In the genomic region with DNA sequence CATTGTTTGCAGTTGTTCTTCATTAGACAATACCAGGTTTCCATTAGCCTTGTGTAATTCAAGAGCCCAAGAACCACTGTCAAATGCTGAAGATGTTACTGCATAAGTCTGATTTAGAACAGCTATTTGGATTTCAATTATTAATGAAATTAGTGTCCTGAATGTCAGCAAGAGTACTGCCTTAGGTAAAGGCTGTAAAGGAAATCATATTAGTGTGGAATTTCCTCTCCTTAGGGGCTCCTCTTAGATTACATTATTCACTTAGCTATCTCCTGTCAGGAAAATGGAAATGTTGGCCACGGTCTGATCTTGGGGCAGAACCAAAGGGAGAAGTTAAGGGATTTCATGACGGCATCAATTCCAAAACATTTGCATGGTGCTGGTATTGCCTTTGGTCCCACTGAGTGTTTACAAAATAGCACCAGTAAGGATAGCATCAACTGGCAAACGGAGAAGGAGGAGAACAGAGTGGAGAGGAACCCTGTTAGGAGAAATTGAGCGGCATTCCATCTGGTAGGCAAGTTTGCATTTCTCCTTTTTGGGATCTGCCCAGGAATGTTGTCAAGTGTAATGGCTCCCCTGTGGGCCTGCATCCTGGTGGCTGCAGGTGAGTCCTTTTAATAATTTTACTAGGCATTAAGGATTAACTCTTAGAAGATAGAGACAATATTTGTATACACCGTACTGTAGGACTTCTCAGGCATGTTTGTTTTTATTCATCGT, we compare ENCODE assay signal across 1 cellular context.
A peak's percentile ranks its signal among the peaks of the same experiment; 100 is the strongest.
TF ChIP-seq lines count a peak whose summit lies in the region.

A gene with protein sequence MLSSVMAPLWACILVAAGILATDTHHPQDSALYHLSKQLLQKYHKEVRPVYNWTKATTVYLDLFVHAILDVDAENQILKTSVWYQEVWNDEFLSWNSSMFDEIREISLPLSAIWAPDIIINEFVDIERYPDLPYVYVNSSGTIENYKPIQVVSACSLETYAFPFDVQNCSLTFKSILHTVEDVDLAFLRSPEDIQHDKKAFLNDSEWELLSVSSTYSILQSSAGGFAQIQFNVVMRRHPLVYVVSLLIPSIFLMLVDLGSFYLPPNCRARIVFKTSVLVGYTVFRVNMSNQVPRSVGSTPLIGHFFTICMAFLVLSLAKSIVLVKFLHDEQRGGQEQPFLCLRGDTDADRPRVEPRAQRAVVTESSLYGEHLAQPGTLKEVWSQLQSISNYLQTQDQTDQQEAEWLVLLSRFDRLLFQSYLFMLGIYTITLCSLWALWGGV (plus strand): TSS at position 418 of the 723 bp plus-strand sequence. CDS start 138 bp downstream, at position 556.

TF ChIP-seq in GM23338, 12 proteins besides CTCF, POLR2A, EP300 and RAD21 (continued from another document):
- TF ChIP-seq, protein P1, sequence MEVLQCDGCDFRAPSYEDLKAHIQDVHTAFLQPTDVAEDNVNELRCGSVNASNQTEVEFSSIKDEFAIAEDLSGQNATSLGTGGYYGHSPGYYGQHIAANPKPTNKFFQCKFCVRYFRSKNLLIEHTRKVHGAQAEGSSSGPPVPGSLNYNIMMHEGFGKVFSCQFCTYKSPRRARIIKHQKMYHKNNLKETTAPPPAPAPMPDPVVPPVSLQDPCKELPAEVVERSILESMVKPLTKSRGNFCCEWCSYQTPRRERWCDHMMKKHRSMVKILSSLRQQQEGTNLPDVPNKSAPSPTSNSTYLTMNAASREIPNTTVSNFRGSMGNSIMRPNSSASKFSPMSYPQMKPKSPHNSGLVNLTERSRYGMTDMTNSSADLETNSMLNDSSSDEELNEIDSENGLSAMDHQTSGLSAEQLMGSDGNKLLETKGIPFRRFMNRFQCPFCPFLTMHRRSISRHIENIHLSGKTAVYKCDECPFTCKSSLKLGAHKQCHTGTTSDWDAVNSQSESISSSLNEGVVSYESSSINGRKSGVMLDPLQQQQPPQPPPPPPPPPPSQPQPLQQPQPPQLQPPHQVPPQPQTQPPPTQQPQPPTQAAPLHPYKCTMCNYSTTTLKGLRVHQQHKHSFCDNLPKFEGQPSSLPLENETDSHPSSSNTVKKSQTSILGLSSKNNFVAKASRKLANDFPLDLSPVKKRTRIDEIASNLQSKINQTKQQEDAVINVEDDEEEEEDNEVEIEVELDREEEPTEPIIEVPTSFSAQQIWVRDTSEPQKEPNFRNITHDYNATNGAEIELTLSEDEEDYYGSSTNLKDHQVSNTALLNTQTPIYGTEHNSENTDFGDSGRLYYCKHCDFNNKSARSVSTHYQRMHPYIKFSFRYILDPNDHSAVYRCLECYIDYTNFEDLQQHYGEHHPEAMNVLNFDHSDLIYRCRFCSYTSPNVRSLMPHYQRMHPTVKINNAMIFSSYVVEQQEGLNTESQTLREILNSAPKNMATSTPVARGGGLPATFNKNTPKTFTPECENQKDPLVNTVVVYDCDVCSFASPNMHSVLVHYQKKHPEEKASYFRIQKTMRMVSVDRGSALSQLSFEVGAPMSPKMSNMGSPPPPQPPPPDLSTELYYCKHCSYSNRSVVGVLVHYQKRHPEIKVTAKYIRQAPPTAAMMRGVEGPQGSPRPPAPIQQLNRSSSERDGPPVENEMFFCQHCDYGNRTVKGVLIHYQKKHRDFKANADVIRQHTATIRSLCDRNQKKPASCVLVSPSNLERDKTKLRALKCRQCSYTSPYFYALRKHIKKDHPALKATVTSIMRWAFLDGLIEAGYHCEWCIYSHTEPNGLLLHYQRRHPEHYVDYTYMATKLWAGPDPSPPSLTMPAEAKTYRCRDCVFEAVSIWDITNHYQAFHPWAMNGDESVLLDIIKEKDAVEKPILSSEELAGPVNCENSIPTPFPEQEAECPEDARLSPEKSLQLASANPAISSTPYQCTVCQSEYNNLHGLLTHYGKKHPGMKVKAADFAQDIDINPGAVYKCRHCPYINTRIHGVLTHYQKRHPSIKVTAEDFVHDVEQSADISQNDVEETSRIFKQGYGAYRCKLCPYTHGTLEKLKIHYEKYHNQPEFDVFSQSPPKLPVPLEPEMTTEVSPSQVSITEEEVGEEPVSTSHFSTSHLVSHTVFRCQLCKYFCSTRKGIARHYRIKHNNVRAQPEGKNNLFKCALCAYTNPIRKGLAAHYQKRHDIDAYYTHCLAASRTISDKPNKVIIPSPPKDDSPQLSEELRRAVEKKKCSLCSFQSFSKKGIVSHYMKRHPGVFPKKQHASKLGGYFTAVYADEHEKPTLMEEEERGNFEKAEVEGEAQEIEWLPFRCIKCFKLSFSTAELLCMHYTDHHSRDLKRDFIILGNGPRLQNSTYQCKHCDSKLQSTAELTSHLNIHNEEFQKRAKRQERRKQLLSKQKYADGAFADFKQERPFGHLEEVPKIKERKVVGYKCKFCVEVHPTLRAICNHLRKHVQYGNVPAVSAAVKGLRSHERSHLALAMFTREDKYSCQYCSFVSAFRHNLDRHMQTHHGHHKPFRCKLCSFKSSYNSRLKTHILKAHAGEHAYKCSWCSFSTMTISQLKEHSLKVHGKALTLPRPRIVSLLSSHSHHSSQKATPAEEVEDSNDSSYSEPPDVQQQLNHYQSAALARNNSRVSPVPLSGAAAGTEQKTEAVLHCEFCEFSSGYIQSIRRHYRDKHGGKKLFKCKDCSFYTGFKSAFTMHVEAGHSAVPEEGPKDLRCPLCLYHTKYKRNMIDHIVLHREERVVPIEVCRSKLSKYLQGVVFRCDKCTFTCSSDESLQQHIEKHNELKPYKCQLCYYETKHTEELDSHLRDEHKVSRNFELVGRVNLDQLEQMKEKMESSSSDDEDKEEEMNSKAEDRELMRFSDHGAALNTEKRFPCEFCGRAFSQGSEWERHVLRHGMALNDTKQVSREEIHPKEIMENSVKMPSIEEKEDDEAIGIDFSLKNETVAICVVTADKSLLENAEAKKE (CRISPR knock-in tag; IDR thresholded peaks at IDR 0.05) = peak; percentile 85
